In the genomic region with DNA sequence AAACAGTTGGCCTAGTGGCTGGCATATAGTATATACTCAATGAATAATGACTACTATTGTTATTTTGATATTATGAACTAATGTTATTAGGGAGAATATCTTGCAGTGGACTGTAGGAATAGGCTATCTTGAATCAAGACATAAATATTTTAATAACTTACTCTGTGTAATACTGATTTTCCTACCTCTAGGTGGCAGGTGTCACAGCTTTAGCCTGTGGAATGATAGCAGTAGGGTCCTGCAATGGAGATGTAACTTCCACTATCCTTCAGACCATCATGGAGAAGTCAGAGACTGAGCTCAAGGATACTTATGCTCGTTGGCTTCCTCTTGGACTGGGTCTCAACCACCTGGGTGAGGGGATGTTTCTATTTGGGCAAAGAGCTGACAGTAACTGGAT, we compare ENCODE assay signal across 11 cellular contexts. TPM values are rescaled to one million over a fixed set of nuclear protein-coding genes. Genes with fewer than 3 reads are reported as not detected.
DNase-seq lines count a peak whose midpoint lies in the region; ATAC-seq, FAIRE-seq and TF ChIP-seq lines count a peak whose summit lies in the region.
"Had no signal": no experiment of that assay in that cellular context is flagged by ENCODE, and none has a peak within 500 bp of the region (broad histone marks: within the 10 kb centered on the region; RNA-seq: fewer than 3 reads in every experiment).

No MANE protein-coding gene starts in this region.

- H3K27me3 ChIP-seq in Peyer's patch, result no peaks in the 10 kb centered on the region
- H3K27me3 ChIP-seq: upper lobe of left lung had no signal

- H3K27ac ChIP-seq in 22Rv1, result no peak overlapping the region
- no peak overlapping the region for H3K27ac ChIP-seq in Peyer's patch
- H3K27ac ChIP-seq: upper lobe of left lung had no signal

- no peaks in the 10 kb centered on the region for H3K9me3 ChIP-seq in Peyer's patch
- H3K9me3 ChIP-seq: upper lobe of left lung had no signal

- no peak for DNase-seq in GM10266 (ENCODE audit: extremely low spot score)
- DNase-seq in foreskin fibroblast, result peak in 1 of 2 donors; percentile 24
- no peak for DNase-seq in RCC 7860 (ENCODE audit: low spot score)
- no peak for DNase-seq in NCI-H187 treated with DMSO at 0.1 percent for 48 hours (lab: John Stamatoyannopoulos, UW)
- no peak for DNase-seq in NOMO-1 (lab: John Stamatoyannopoulos, UW; ENCODE audit: unreplicated experiment in 2 of 2)
- DNase-seq in Peyer's patch, result no peak
- DNase-seq: activated T-cell treated with anti-CD3 and anti-CD28 coated beads, Interleukin-2, amount 50 U/mL, for 1 hour; head of caudate nucleus; upper lobe of left lung had no signal

- H3K4me1 ChIP-seq in Peyer's patch, result peaks cover 0 to 12% (median 0%) of the 10 kb centered on the region in 4 donors

- H3K36me3 ChIP-seq in Peyer's patch, result peaks cover 0 to 94% (median 0%) of the 10 kb centered on the region in 3 donors

- ATAC-seq in SK-N-SH treated with all-trans-retinoic acid at 6 μM for 48 hours, result peak; percentile 88

- H3K4me3 ChIP-seq in foreskin fibroblast (ENCODE audit: low read depth in 1 of 2, low read length in 2 of 2) (no peak overlapping the region), Peyer's patch (no peak overlapping the region)
- H3K4me3 ChIP-seq: upper lobe of left lung had no signal

- TF ChIP-seq POLR2A in Peyer's patch (IDR thresholded peaks at IDR 0.05), result no peak

- FAIRE-seq in RCC 7860 (lab: Jason Lieb, UNC), result no peak

- peak; percentile 66 for TF ChIP-seq CTCF in 22Rv1 (IDR thresholded peaks at IDR 0.05)
- TF ChIP-seq CTCF in GM10266 (IDR thresholded peaks at IDR 0.05; ENCODE audit: control insufficient read depth, insufficient read depth, low read depth, missing control alignments), result peak; percentile 30
- peak; percentile 25 for TF ChIP-seq CTCF in foreskin fibroblast (IDR thresholded peaks at IDR 0.05; ENCODE audit: low read depth, low read length)
- peak in 3 of 6 experiments; percentile 5 to 45 (median 43) for TF ChIP-seq CTCF in Peyer's patch (IDR thresholded peaks at IDR 0.05)

TF ChIP-seq in SK-N-SH treated with all-trans-retinoic acid at 6 μM for 48 hours, 23 proteins besides CTCF, POLR2A, EP300 and RAD21:
- TF ChIP-seq ZFP3 (CRISPR knock-in tag; IDR thresholded peaks at IDR 0.05) (no peak), ISL1 (CRISPR knock-in tag; IDR thresholded peaks at IDR 0.05) (no peak), TOX (CRISPR knock-in tag; IDR thresholded peaks at IDR 0.05; ENCODE audit: borderline replicate concordance) (no peak), PPARA (CRISPR knock-in tag; IDR thresholded peaks at IDR 0.05; ENCODE audit: borderline replicate concordance) (no peak), ZC3H10 (CRISPR knock-in tag; IDR thresholded peaks at IDR 0.05) (no peak), GLIS3 (CRISPR knock-in tag; IDR thresholded peaks at IDR 0.05) (no peak)
- TF ChIP-seq, protein P1, sequence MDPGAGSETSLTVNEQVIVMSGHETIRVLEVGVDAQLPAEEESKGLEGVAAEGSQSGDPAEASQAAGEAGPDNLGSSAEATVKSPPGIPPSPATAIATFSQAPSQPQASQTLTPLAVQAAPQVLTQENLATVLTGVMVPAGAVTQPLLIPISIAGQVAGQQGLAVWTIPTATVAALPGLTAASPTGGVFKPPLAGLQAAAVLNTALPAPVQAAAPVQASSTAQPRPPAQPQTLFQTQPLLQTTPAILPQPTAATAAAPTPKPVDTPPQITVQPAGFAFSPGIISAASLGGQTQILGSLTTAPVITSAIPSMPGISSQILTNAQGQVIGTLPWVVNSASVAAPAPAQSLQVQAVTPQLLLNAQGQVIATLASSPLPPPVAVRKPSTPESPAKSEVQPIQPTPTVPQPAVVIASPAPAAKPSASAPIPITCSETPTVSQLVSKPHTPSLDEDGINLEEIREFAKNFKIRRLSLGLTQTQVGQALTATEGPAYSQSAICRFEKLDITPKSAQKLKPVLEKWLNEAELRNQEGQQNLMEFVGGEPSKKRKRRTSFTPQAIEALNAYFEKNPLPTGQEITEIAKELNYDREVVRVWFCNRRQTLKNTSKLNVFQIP (CRISPR knock-in tag; IDR thresholded peaks at IDR 0.05; ENCODE audit: borderline replicate concordance, low read depth), result no peak

RNA-seq across cellular contexts. Expression of gene PSMD2, which starts 6.5 kb away (rescaled TPM):
- total RNA-seq in Peyer's patch, result 100 to 1,000 TPM; 140 to 198 (median 155) TPM

RNA-seq across cellular contexts. Expression of gene EIF4G1, which starts 8.8 kb away (rescaled TPM):
- 100 to 1,000 TPM; 209 to 295 (median 244) TPM for total RNA-seq in Peyer's patch

RNA-seq across cellular contexts. Expression of gene ECE2, which starts 29.8 kb away (rescaled TPM):
- total RNA-seq in Peyer's patch, result not detected
- total RNA-seq: upper lobe of left lung had no signal

RNA-seq across cellular contexts. Expression of gene FAM131A, which starts 31.8 kb away (rescaled TPM):
- total RNA-seq in Peyer's patch, result 10 to 100 TPM in 3 of 4 donors, 1 to 10 TPM in 1; 5.8 to 47.9 (median 19.6) TPM

RNA-seq across cellular contexts. Expression of gene CAMK2N2, which starts 44.2 kb away (rescaled TPM):
- total RNA-seq in Peyer's patch, result not detected
